9 cellular contexts compared by ENCODE assay signal in the genomic region with DNA sequence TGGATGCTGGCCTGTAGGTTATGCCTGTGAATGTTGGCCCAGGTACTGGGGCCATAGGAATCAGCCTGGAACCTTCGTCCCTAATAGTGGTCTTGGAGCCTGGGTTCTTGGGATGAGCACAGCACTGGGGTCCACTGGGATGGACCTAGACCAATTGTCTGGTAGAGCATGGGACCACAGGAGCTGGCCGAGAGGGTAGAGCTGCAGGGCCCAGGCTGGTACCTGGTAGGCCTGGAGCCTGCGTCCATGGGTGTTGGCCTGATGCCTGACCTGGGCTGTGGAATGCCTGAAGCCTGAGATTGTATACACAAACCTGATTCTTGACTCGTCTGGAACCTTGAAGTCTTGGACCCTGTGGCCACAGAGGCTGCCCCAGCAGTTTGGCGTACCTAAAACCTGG. TPM values are rescaled to one million over a fixed set of nuclear protein-coding genes. Genes with fewer than 3 reads are reported as not detected.
"Had no signal": no experiment of that assay in that cellular context is flagged by ENCODE, and none has a peak within 500 bp of the region (broad histone marks: within the 10 kb centered on the region; RNA-seq: fewer than 3 reads in every experiment).

No MANE protein-coding gene starts in this region.

- H3K4me1 Mint-ChIP-seq: IgD-negative memory B cell had no signal

- H3K4me3 ChIP-seq: K562 had no signal

- H3K27ac ChIP-seq: HL-60 had no signal

- ATAC-seq: HepG2, K562 had no signal

- H3K27me3 Mint-ChIP-seq: IgD-negative memory B cell had no signal

- H3K36me3 Mint-ChIP-seq: IgD-negative memory B cell had no signal

- DNase-seq: IMR-90, KBM-7, KG1 had no signal

RNA-seq across cellular contexts. Expression of a gene that starts 48.9 kb away (rescaled TPM):
- total RNA-seq: HepG2, HT-29, HT1080, IMR-90 had no signal
- polyA plus RNA-seq: HepG2, IgD-negative memory B cell, IMR-90 had no signal
